Comparison of ENCODE assay signal across 8 cellular contexts in the genomic region with DNA sequence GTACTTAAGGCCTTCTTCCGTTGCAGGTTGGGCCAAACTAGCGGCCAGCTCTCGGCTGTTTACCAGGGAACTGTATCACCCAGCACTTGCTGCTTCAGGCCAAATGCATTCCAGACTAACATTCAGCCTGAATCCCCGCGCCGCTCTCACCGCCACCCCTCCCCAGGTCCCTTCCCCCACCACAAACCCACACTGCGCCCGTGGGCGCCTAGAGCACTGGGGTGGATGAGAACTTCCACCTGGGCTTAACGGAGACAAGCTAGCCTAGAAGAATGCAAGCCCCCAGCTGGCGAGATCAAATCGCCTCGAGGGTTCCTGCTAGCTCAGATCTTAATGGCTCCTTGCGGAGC. TPM values are rescaled to one million over a fixed set of nuclear protein-coding genes. Genes with fewer than 3 reads are reported as not detected.
DNase-seq lines count a peak whose midpoint lies in the region; ATAC-seq and TF ChIP-seq lines count a peak whose summit lies in the region.

No MANE protein-coding gene starts in this region.

- peak overlapping the region; percentile 82 to 98 (median 96) for H3K27ac Mint-ChIP-seq in CD8-positive, alpha-beta memory T cell

- no peak for TF ChIP-seq POLR2A in prostate gland (IDR thresholded peaks at IDR 0.05)

- ATAC-seq in HG03103 (IDR thresholded peaks at IDR 0.05; ENCODE audit: low read depth, unreplicated experiment) = peak; percentile 16
- ATAC-seq in left ventricle myocardium superior = peak; percentile 64
- ATAC-seq in HG03175 (IDR thresholded peaks at IDR 0.05; ENCODE audit: unreplicated experiment) = no peak
- ATAC-seq in HG02571 (IDR thresholded peaks at IDR 0.05; ENCODE audit: unreplicated experiment) = no peak

- DNase-seq in CD8-positive, alpha-beta memory T cell = no peak
- DNase-seq in adipocyte (ENCODE audit: low read depth) (peak; percentile 76), left ventricle myocardium superior (peak; percentile 68), prostate gland (ENCODE audit: low spot score) (peak; percentile 33), NCI-H2081 treated with DMSO at 0.1 percent for 48 hours (lab: John Stamatoyannopoulos, UW) (no peak)

- H3K4me3 Mint-ChIP-seq in CD8-positive, alpha-beta memory T cell = peak overlapping the region; percentile 92 to 98 (median 95)

- no peak for TF ChIP-seq CTCF in prostate gland (IDR thresholded peaks at IDR 0.05)

- peak overlapping the region; percentile 76 for H3K4me3 ChIP-seq in CD8-positive, alpha-beta memory T cell (ENCODE audit: low read length)
- H3K4me3 ChIP-seq in adipocyte (ENCODE audit: low read length) = peak overlapping the region; percentile 95
- peak overlapping the region; percentile 61 to 63 for H3K4me3 ChIP-seq in prostate gland

- H3K9me3 ChIP-seq in CD8-positive, alpha-beta memory T cell (ENCODE audit: low read length) = no peaks in the 10 kb centered on the region
- no peaks in the 10 kb centered on the region for H3K9me3 ChIP-seq in adipocyte (ENCODE audit: control insufficient read depth, low read length)
- H3K9me3 ChIP-seq in prostate gland = no peaks in the 10 kb centered on the region

- WGBS in prostate gland = 0% methylated on average over 15 of the region's 15 CpGs

- POLR2A ChIA-PET in CD8-positive, alpha-beta memory T cell (lab: Charles Lee) = interaction anchor here (1.0 kb wide), 1 partner anchor 10 kb away, joined by 4 read pairs; no protein-coding TSS in a partner anchor

- H3K4me1 ChIP-seq in CD8-positive, alpha-beta memory T cell (ENCODE audit: insufficient read depth, low read length) = peaks cover 26% of the 10 kb centered on the region
- H3K4me1 ChIP-seq in adipocyte (ENCODE audit: control insufficient read depth, insufficient read depth, low read length) = peaks cover 22% of the 10 kb centered on the region
- H3K4me1 ChIP-seq in prostate gland (replicated peaks) = no peaks in the 10 kb centered on the region

- peaks cover 28 to 44% (median 36%) of the 10 kb centered on the region in 3 donors for H3K4me1 Mint-ChIP-seq in CD8-positive, alpha-beta memory T cell

- no peaks in the 10 kb centered on the region for H3K27me3 Mint-ChIP-seq in CD8-positive, alpha-beta memory T cell

- H3K36me3 Mint-ChIP-seq in CD8-positive, alpha-beta memory T cell = peaks cover 0 to 3% (median 0%) of the 10 kb centered on the region in 3 donors

- H3K9ac ChIP-seq in adipocyte (ENCODE audit: low read length) = peak overlapping the region; percentile 93

- intact Hi-C loops in left ventricle myocardium superior (cut with micrococcal nuclease) (no loop called here), prostate gland (cut with DNase I) (no loop called here)

- CTCF ChIA-PET in CD8-positive, alpha-beta memory T cell (lab: Charles Lee) = interaction anchor here (1.4 to 3.2 kb wide), 3 partner anchors 9 to 15 kb away, joined by 4 to 25 read pairs (median 10); no protein-coding TSS in a partner anchor

- no peaks in the 10 kb centered on the region for H3K27me3 ChIP-seq in CD8-positive, alpha-beta memory T cell (ENCODE audit: insufficient read depth, low read length, poor library complexity, severe bottlenecking)
- H3K27me3 ChIP-seq in adipocyte (replicated peaks; ENCODE audit: control insufficient read depth, insufficient read depth, low read length) = no peaks in the 10 kb centered on the region
- H3K27me3 ChIP-seq in prostate gland (replicated peaks; ENCODE audit: insufficient read depth) = no peaks in the 10 kb centered on the region

- H3K36me3 ChIP-seq in CD8-positive, alpha-beta memory T cell (ENCODE audit: insufficient read depth, low read length) = no peaks in the 10 kb centered on the region
- no peaks in the 10 kb centered on the region for H3K36me3 ChIP-seq in adipocyte (ENCODE audit: control insufficient read depth, insufficient read depth, low read length, severe bottlenecking)
- no peaks in the 10 kb centered on the region for H3K36me3 ChIP-seq in prostate gland

- no peaks in the 10 kb centered on the region for H3K9me3 Mint-ChIP-seq in CD8-positive, alpha-beta memory T cell

- peak overlapping the region; percentile 83 for H3K27ac ChIP-seq in CD8-positive, alpha-beta memory T cell (ENCODE audit: low read depth, low read length)
- H3K27ac ChIP-seq in prostate gland = peak overlapping the region; percentile 94

RNA-seq across cellular contexts. Expression of gene TCAF1, which starts 0.6 kb away (rescaled TPM):
- total RNA-seq in CD8-positive, alpha-beta memory T cell = 10 to 100 TPM; 11.8 to 13.6 TPM
- 15.0 TPM for polyA plus RNA-seq in CD8-positive, alpha-beta memory T cell
- 35.9 TPM for total RNA-seq in left ventricle myocardium superior
- total RNA-seq in prostate gland = 10 to 100 TPM; 53.0 to 89.8 TPM

RNA-seq across cellular contexts. Expression of gene OR2F2, which starts 33.7 kb away (rescaled TPM):
- total RNA-seq in CD8-positive, alpha-beta memory T cell = not detected
- not detected for polyA plus RNA-seq in CD8-positive, alpha-beta memory T cell
- total RNA-seq in left ventricle myocardium superior (not detected), prostate gland (not detected)

RNA-seq across cellular contexts. Expression of gene OR2F1, which starts 53.3 kb away (rescaled TPM):
- not detected for total RNA-seq in CD8-positive, alpha-beta memory T cell
- not detected for polyA plus RNA-seq in CD8-positive, alpha-beta memory T cell
- total RNA-seq in left ventricle myocardium superior (not detected), prostate gland (not detected)

Comparison
In these comparisons a context has a peak if more than half of its experiments do, and no peak if none do; other contexts are left out.
1. DNase-seq: peak in adipocyte (single experiment), left ventricle myocardium superior (single experiment) and prostate gland (single experiment); none in CD8-positive, alpha-beta memory T cell (0 of 5) and NCI-H2081 treated with DMSO at 0.1 percent for 48 hours (single experiment).
2. ATAC-seq: peak in HG03103 (single experiment) and left ventricle myocardium superior (single experiment); none in HG03175 (single experiment) and HG02571 (single experiment).
3. Peak in every context shown above with its lines, with median percentiles within 50 percentile points of each other: H3K4me3 ChIP-seq.